16 cellular contexts compared by ENCODE assay signal in the genomic region with DNA sequence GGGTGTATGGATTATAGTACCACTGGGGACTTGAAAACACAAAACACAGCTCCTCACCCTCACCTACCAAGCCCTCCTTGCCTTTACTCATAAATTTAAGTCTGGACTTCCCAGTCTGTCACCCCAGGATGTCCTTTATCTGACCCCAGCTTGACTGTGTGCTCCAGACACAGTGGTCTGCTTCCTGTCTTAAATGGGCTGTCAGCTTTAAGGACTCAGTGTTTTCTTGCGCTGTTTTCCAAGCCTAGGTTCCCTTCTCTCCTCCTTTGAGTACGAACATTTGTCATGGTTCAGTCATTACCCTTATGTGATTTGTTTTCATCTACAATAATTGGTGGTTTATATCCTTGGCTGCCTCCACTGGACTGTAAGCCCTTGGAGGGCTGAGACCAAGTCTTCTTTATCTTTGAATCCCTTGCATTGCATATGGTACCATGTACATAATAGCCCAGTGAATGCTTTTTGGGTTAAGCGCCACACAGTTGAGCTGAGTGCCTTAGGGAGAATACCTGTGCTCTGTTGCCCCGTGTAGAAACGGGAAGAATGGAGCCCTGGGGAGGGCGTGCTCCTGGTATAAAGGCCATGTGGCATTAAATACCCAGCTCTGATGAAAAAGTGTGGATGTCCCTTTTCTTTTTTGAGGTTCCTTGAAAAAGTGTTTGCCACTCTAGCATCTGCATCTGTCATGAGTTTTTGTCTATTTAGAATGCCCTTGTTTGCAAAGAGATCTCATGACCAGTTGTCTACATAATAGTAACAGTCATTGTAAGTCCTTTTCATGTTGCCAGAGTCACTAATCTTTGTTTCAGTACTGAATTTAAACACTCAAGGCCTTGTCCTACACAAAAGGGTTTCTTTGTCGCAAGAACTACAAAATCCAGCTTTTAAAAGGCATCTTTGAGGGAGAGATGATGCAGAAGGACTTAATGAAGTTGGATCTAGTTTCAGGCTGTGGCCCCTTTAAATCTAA. TPM values are rescaled to one million over a fixed set of nuclear protein-coding genes. Genes with fewer than 3 reads are reported as not detected.
DNase-seq lines count a peak whose midpoint lies in the region; ATAC-seq and TF ChIP-seq lines count a peak whose summit lies in the region.
"Had no signal": no experiment of that assay in that cellular context is flagged by ENCODE, and none has a peak within 500 bp of the region (broad histone marks: within the 10 kb centered on the region; RNA-seq: fewer than 3 reads in every experiment).

No MANE protein-coding gene starts in this region.

- H3K27ac ChIP-seq in dorsolateral prefrontal cortex: peak overlapping the region in 50 of 59 donors; percentile 3 to 87 (median 72)
- no peak overlapping the region for H3K27ac ChIP-seq in psoas muscle
- H3K27ac ChIP-seq: C4-2B, neutrophil had no signal

- H3K27ac Mint-ChIP-seq in stimulated activated memory B cell treated with anti-CD40 and anti-IgM and Interleukin-4, amounts not matched to agents 10 μg/mL and 1 μg/mL and 100 μg/mL, for 72 hours: no peak overlapping the region
- H3K27ac Mint-ChIP-seq: activated CD8-positive, alpha-beta T cell treated with anti-CD3 and anti-CD28 coated beads for 36 hours; T-helper 1 cell treated with Interleukin-12 subunit alpha and Interleukin-12 subunit beta and Interleukin-4 antibody, amounts not matched to agents 30 μg/mL and 1 μg/mL, for 36 hours had no signal

- H3K9me3 ChIP-seq in mucosa of descending colon (no peaks in the 10 kb centered on the region), psoas muscle (no peaks in the 10 kb centered on the region)
- H3K9me3 ChIP-seq: neutrophil had no signal

- TF ChIP-seq CTCF in dorsolateral prefrontal cortex (IDR thresholded peaks at IDR 0.05 in 54 of 56, conservative IDR thresholded peaks at IDR 0.05 in 2 of 56; ENCODE audit: low read depth in 1 of 56, partially characterized antibody in 56 of 56): no peak
- TF ChIP-seq CTCF in mucosa of descending colon (IDR thresholded peaks at IDR 0.05): no peak
- no peak for TF ChIP-seq CTCF in psoas muscle (IDR thresholded peaks at IDR 0.05)

- H3K27me3 ChIP-seq in dorsolateral prefrontal cortex (no peaks in the 10 kb centered on the region), psoas muscle (ENCODE audit: insufficient read depth in 3 of 3, low read length in 2 of 3) (no peaks in the 10 kb centered on the region)
- H3K27me3 ChIP-seq: neutrophil had no signal

- H3K4me3 Mint-ChIP-seq in stimulated activated memory B cell treated with anti-CD40 and anti-IgM and Interleukin-4, amounts not matched to agents 10 μg/mL and 1 μg/mL and 100 μg/mL, for 72 hours: no peak overlapping the region
- H3K4me3 Mint-ChIP-seq: activated CD8-positive, alpha-beta T cell treated with anti-CD3 and anti-CD28 coated beads for 36 hours; effector memory CD8-positive, alpha-beta T cell; T-helper 1 cell treated with Interleukin-12 subunit alpha and Interleukin-12 subunit beta and Interleukin-4 antibody, amounts not matched to agents 30 μg/mL and 1 μg/mL, for 36 hours had no signal

- no peaks in the 10 kb centered on the region for H3K27me3 Mint-ChIP-seq in stimulated activated memory B cell treated with anti-CD40 and anti-IgM and Interleukin-4, amounts not matched to agents 10 μg/mL and 1 μg/mL and 100 μg/mL, for 72 hours
- H3K27me3 Mint-ChIP-seq: activated CD8-positive, alpha-beta T cell treated with anti-CD3 and anti-CD28 coated beads for 36 hours; effector memory CD8-positive, alpha-beta T cell had no signal

- DNase-seq in COLO829 (ENCODE audit: low spot score) (peak; percentile 62), MV-4-11 (lab: John Stamatoyannopoulos, UW) (peak; percentile 8), dorsolateral prefrontal cortex (no peak), mucosa of descending colon (no peak), psoas muscle (no peak)
- DNase-seq: activated CD8-positive, alpha-beta T cell treated with anti-CD3 and anti-CD28 coated beads for 36 hours; effector memory CD8-positive, alpha-beta T cell; NCI-H1092 treated with DMSO at 0.1 percent for 48 hours; stimulated activated CD4-positive, alpha-beta T cell treated with anti-CD3 and anti-CD28 coated beads, Interleukin-4, amount 100 ng/mL, for 1 hour had no signal

- H3K36me3 Mint-ChIP-seq in stimulated activated memory B cell treated with anti-CD40 and anti-IgM and Interleukin-4, amounts not matched to agents 10 μg/mL and 1 μg/mL and 100 μg/mL, for 72 hours: peaks cover 6% of the 10 kb centered on the region
- H3K36me3 Mint-ChIP-seq: activated naive CD4-positive, alpha-beta T cell treated with anti-CD3 and anti-CD28 coated beads, Interleukin-2, amount 50 U/mL, for 72 hours had no signal

- H3K4me1 ChIP-seq in mucosa of descending colon (ENCODE audit: low read depth) (peaks cover 8% of the 10 kb centered on the region), psoas muscle (no peaks in the 10 kb centered on the region)

- 77 to 78% (median 77%) methylated on average over 7 of the region's 7 CpGs for WGBS in psoas muscle, 3 donors

- intact Hi-C loops in dorsolateral prefrontal cortex (cut with DNase I) (no loop called here), mucosa of descending colon (cut with DNase I, micrococcal nuclease) (no loop called here), psoas muscle (cut with DNase I) (no loop called here)

- H3K4me3 ChIP-seq in dorsolateral prefrontal cortex: no peak overlapping the region
- H3K4me3 ChIP-seq in mucosa of descending colon: no peak overlapping the region
- H3K4me3 ChIP-seq in psoas muscle: no peak overlapping the region

- ATAC-seq in mucosa of descending colon (peak; percentile 12), HG03460 (IDR thresholded peaks at IDR 0.05; ENCODE audit: unreplicated experiment) (no peak), psoas muscle (no peak), HG02840 (IDR thresholded peaks at IDR 0.05; ENCODE audit: low FRiP score, unreplicated experiment) (no peak)
- ATAC-seq in stimulated activated memory B cell treated with anti-CD40 and anti-IgM and Interleukin-4, amounts not matched to agents 10 μg/mL and 1 μg/mL and 100 μg/mL, for 72 hours: no peak
- ATAC-seq: activated CD8-positive, alpha-beta T cell treated with anti-CD3 and anti-CD28 coated beads for 36 hours; effector memory CD8-positive, alpha-beta T cell had no signal

- H3K4me1 Mint-ChIP-seq in stimulated activated memory B cell treated with anti-CD40 and anti-IgM and Interleukin-4, amounts not matched to agents 10 μg/mL and 1 μg/mL and 100 μg/mL, for 72 hours: peaks cover 79% of the 10 kb centered on the region

- H3K9me3 Mint-ChIP-seq in stimulated activated memory B cell treated with anti-CD40 and anti-IgM and Interleukin-4, amounts not matched to agents 10 μg/mL and 1 μg/mL and 100 μg/mL, for 72 hours: no peaks in the 10 kb centered on the region
- H3K9me3 Mint-ChIP-seq: activated CD8-positive, alpha-beta T cell treated with anti-CD3 and anti-CD28 coated beads for 36 hours; activated naive CD4-positive, alpha-beta T cell treated with anti-CD3 and anti-CD28 coated beads, Interleukin-2, amount 50 U/mL, for 72 hours; effector memory CD8-positive, alpha-beta T cell; T-helper 1 cell treated with Interleukin-12 subunit alpha and Interleukin-12 subunit beta and Interleukin-4 antibody, amounts not matched to agents 30 μg/mL and 1 μg/mL, for 36 hours had no signal

- H3K36me3 ChIP-seq in mucosa of descending colon (ENCODE audit: low read depth): no peaks in the 10 kb centered on the region
- H3K36me3 ChIP-seq in psoas muscle (ENCODE audit: insufficient read depth in 1 of 2, low read depth in 1 of 2): no peaks in the 10 kb centered on the region
- H3K36me3 ChIP-seq: neutrophil had no signal

RNA-seq across cellular contexts. Expression of a gene that starts 14.0 kb away (rescaled TPM):
- total RNA-seq in dorsolateral prefrontal cortex: 10 to 100 TPM in 118 of 120 experiments, 1 to 10 TPM in 2; 9.8 to 39.2 (median 22.1) TPM
- 10 to 100 TPM in 1 of 3 donors, 1 to 10 TPM in 2; 7.5 to 19.2 (median 9.0) TPM for total RNA-seq in mucosa of descending colon
- 10 to 100 TPM in 3 of 4 donors, 1 to 10 TPM in 1; 9.2 to 87.2 (median 23.7) TPM for total RNA-seq in psoas muscle
- polyA plus RNA-seq in psoas muscle: 10 to 100 TPM; 14.3 to 45.7 (median 41.9) TPM

Comparison
In these comparisons a context has a peak if more than half of its experiments do, and no peak if none do; other contexts are left out.
1. DNase-seq: peak in COLO829 (single experiment) and MV-4-11 (single experiment); none in dorsolateral prefrontal cortex (0 of 10), mucosa of descending colon (0 of 3) and psoas muscle (0 of 2).